ENCODE assay signal across 14 cellular contexts in the genomic region with DNA sequence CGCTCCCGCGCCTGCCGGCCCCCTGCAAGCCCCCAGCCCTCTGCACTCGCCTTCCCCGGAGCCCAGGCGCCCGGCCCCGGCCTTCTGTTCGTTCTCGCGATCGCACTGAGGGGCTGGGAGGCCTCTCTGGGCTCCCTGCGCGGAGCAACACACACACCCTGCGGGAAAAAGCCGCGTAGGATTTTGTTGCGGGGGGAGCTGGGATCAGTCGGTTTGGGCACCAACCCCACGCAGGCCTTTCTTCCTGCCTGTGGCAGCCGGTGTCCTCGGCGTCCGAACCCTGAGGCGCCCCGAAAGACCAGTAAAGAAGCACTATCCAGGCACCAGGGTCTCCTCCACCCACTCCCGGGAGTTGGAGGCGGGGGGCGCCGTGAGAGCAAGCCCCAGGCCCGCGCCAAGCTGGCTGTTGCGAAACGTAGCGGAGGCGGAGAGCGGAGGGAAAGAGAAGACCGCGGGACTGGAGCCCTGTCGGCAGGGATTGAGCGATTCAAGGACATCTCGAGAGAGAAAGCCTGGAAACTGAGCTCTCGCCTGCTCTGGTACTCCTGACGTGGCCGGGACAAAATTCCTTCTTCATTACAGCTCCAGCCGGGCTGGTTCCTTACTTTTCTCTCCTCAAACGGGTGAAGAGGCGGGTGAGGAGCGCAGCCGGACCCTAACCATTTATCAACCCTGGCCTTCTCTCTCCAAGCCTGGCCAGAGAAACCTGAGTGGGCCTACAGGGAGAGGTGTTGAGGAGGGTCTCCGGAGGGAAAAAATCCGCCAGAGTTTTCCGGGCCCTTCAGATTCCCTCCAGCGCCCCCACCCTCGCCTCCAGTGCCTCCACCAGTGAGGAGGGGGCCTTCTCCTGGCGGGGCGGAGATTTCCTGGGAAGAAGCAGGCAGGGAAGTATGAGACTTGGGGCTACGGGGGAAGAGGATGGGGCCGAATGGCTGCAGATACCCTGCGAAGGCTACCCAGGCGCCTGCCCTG. TPM values are rescaled to one million over a fixed set of nuclear protein-coding genes. Genes with fewer than 3 reads are reported as not detected.
A peak's percentile ranks its signal among the peaks of the same experiment; 100 is the strongest.
DNase-seq lines count a peak whose midpoint lies in the region; ATAC-seq and TF ChIP-seq lines count a peak whose summit lies in the region.
"Had no signal": no experiment of that assay in that cellular context is flagged by ENCODE, and none has a peak within 500 bp of the region (broad histone marks: within the 10 kb centered on the region; RNA-seq: fewer than 3 reads in every experiment).

No MANE protein-coding gene starts in this region.

- DNase-seq in chondrocyte (ENCODE audit: low spot score) (no peak), left lobe of liver (ENCODE audit: low spot score) (no peak), spleen (peak; percentile 57), T-helper 2 cell (no peak), caudate nucleus (lab: John Stamatoyannopoulos, UW) (no peak), OCI-LY7 (ENCODE audit: low spot score) (no peak)
- DNase-seq: activated naive CD4-positive, alpha-beta T cell treated with Interleukin-2 at 50 U/mL for 16 hours; effector CD8-positive, alpha-beta T cell; H9; naive B cell; NCI-H187 treated with DMSO at 0.1 percent for 48 hours; stimulated activated naive B cell treated with anti-CD40 and anti-IgM and Interleukin-4, amounts not matched to agents 10 μg/mL and 1 μg/mL and 100 μg/mL, for 72 hours had no signal

- H3K79me2 ChIP-seq in KMS-11 (ENCODE audit: insufficient read depth, low read depth) (no peaks in the 10 kb centered on the region), OCI-LY7 (ENCODE audit: insufficient read depth, low read depth, low read length) (no peaks in the 10 kb centered on the region)

- H3K27me3 Mint-ChIP-seq in chondrocyte (ENCODE audit: low read depth): peaks cover 79% of the 10 kb centered on the region

- peaks cover 0 to 11% (median 5%) of the 10 kb centered on the region in 8 donors for H3K9me3 ChIP-seq in spleen
- H3K9me3 ChIP-seq in OCI-LY7 (ENCODE audit: low read length): no peaks in the 10 kb centered on the region

- no peak overlapping the region for H3K4me3 ChIP-seq in KMS-11 (IDR thresholded peaks at IDR 0.05; ENCODE audit: insufficient read depth, low read depth, low read length)
- H3K4me3 ChIP-seq in spleen: peak overlapping the region in 1 of 8 donors; percentile 10
- H3K4me3 ChIP-seq in OCI-LY7 (ENCODE audit: low read depth, low read length, poor library complexity, severe bottlenecking): no peak overlapping the region

- CTCF ChIA-PET in OCI-LY7 (lab: Charles Lee; ENCODE audit: unreplicated experiment): interaction anchor here (0.8 to 1.4 kb wide), 4 partner anchors 14 to 172 kb away, joined by 3 to 9 read pairs (median 4); no protein-coding TSS in a partner anchor

- BruUV-seq in OCI-LY7 (replicated peaks; lab: Mats Ljungman, UMichigan): no TSS peak

- peaks cover 3% of the 10 kb centered on the region for H3K9me3 Mint-ChIP-seq in chondrocyte (ENCODE audit: low read depth)
- H3K9me3 Mint-ChIP-seq: stimulated activated naive B cell treated with anti-CD40 and anti-IgM and Interleukin-4, amounts not matched to agents 10 μg/mL and 1 μg/mL and 100 μg/mL, for 72 hours had no signal

- H3K4me1 Mint-ChIP-seq in chondrocyte (ENCODE audit: low read depth): peaks cover 19% of the 10 kb centered on the region

- WGBS in spleen, 5 donors: 10 to 22% (median 19%) methylated on average over 61 to 62 of the region's 62 CpGs

- H4K20me1 ChIP-seq in KMS-11 (ENCODE audit: insufficient read depth) (no peaks in the 10 kb centered on the region), OCI-LY7 (ENCODE audit: insufficient read depth, low read length) (no peaks in the 10 kb centered on the region)

- no peak overlapping the region for H3K27ac ChIP-seq in KMS-11
- no peak overlapping the region for H3K27ac ChIP-seq in spleen
- no peak overlapping the region for H3K27ac ChIP-seq in caudate nucleus (ENCODE audit: low read depth, low read length)
- no peak overlapping the region for H3K27ac ChIP-seq in OCI-LY7 (ENCODE audit: low read depth, low read length, poor library complexity, severe bottlenecking)

- ATAC-seq in left lobe of liver: peak; percentile 21
- ATAC-seq: stimulated activated naive B cell treated with anti-CD40 and anti-IgM and Interleukin-4, amounts not matched to agents 10 μg/mL and 1 μg/mL and 100 μg/mL, for 72 hours had no signal

- no peaks in the 10 kb centered on the region for H3K9me2 ChIP-seq in OCI-LY7 (ENCODE audit: insufficient read depth, low read length)

- POLR2A ChIA-PET in OCI-LY7 (lab: Charles Lee): interaction anchor here (1.3 to 1.8 kb wide), 2 partner anchors 159 to 170 kb away, joined by 4 to 9 read pairs; no protein-coding TSS in a partner anchor

- H3K27ac Mint-ChIP-seq in chondrocyte (ENCODE audit: unreplicated experiment): no peak overlapping the region
- H3K27ac Mint-ChIP-seq: H9 had no signal

- no peak overlapping the region for H3K9ac ChIP-seq in KMS-11

- H2AFZ ChIP-seq in KMS-11 (ENCODE audit: low read depth) (0 out of 2 replicates have a peak overlapping the region, but pooled peaks have one; percentile 2), OCI-LY7 (ENCODE audit: low read length) (no peak overlapping the region)

- H3K4me1 ChIP-seq in KMS-11 (ENCODE audit: low read depth, poor library complexity, severe bottlenecking) (no peaks in the 10 kb centered on the region), spleen (peaks cover 5 to 62% (median 34%) of the 10 kb centered on the region in 6 donors), OCI-LY7 (ENCODE audit: insufficient read depth, low read length, poor library complexity, severe bottlenecking) (peaks cover 47% of the 10 kb centered on the region)

- intact Hi-C loops in spleen (cut with DNase I; ENCODE audit: low total_unique reads): loop anchor here (5.0 kb wide), 1 partner anchor 161 kb away; no protein-coding TSS in a partner anchor
- intact Hi-C loops in OCI-LY7 (cut with micrococcal nuclease; ENCODE audit: unreplicated experiment): no loop called here

- H3K27me3 ChIP-seq in KMS-11 (ENCODE audit: insufficient read depth, low read depth): peaks cover 97% of the 10 kb centered on the region
- H3K27me3 ChIP-seq in spleen (replicated peaks in 1 of 7): peaks cover 17 to 100% (median 98%) of the 10 kb centered on the region in 7 donors

- H3K4me2 ChIP-seq in KMS-11 (no peak overlapping the region), OCI-LY7 (ENCODE audit: low read length) (no peak overlapping the region)

- peaks cover 9% of the 10 kb centered on the region for H3K36me3 Mint-ChIP-seq in chondrocyte (ENCODE audit: low read depth)
- H3K36me3 Mint-ChIP-seq: naive B cell had no signal

- H3K36me3 ChIP-seq in KMS-11 (ENCODE audit: insufficient read depth) (no peaks in the 10 kb centered on the region), spleen (no peaks in the 10 kb centered on the region), OCI-LY7 (ENCODE audit: insufficient read depth, low read length) (no peaks in the 10 kb centered on the region)

- peak overlapping the region; percentile 63 for H3K4me3 Mint-ChIP-seq in chondrocyte (ENCODE audit: unreplicated experiment)

- no peak for TF ChIP-seq POLR2A in spleen (IDR thresholded peaks at IDR 0.05)

- TF ChIP-seq CTCF in KMS-11 (conservative IDR thresholded peaks at IDR 0.05; ENCODE audit: low read depth, low read length): no peak
- no peak for TF ChIP-seq CTCF in chondrocyte (IDR thresholded peaks at IDR 0.05)
- TF ChIP-seq CTCF in spleen (IDR thresholded peaks at IDR 0.05 in 8 of 11, conservative IDR thresholded peaks at IDR 0.05 in 3 of 11): no peak
- TF ChIP-seq CTCF in OCI-LY7 (conservative IDR thresholded peaks at IDR 0.05; ENCODE audit: low read length): no peak

RNA-seq across cellular contexts. Expression of a gene that starts 1.7 kb away (rescaled TPM):
- total RNA-seq in chondrocyte (not detected in 3 replicates), left lobe of liver (not detected), spleen (not detected), OCI-LY7 (2022) (not detected in 2 replicates)
- under 1 TPM in 1 of 3 donors, not detected in 2; 0.06 TPM for polyA plus RNA-seq in spleen
- not detected in 2 replicates for total RNA-seq in OCI-LY7 (2014; rRNA removed; shearing (Covaris generic))
- total RNA-seq: H9; T-helper 1 cell treated with Interleukin-12 subunit alpha and Interleukin-12 subunit beta and Interleukin-4 antibody, amounts not matched to agents 30 ng/mL and 1 ng/mL, for 36 hours had no signal

RNA-seq across cellular contexts. Expression of a gene that starts 2.9 kb away (rescaled TPM):
- total RNA-seq in chondrocyte (not detected in 3 replicates), left lobe of liver (not detected), spleen (under 1 TPM in 4 of 7 donors, not detected in 3; 0.19 to 0.52 (median 0.34) TPM), OCI-LY7 (2022) (2.7 and 3.7 TPM in 2 replicates)
- polyA plus RNA-seq in spleen: under 1 TPM in 2 of 3 donors, not detected in 1; 0.11 to 0.16 TPM
- 0.92 and 1.6 TPM in 2 replicates for total RNA-seq in OCI-LY7 (2014; rRNA removed; shearing (Covaris generic))
- total RNA-seq: H9; T-helper 1 cell treated with Interleukin-12 subunit alpha and Interleukin-12 subunit beta and Interleukin-4 antibody, amounts not matched to agents 30 ng/mL and 1 ng/mL, for 36 hours had no signal

RNA-seq across cellular contexts. Expression of a gene that starts 22.4 kb away (rescaled TPM):
- total RNA-seq in chondrocyte: not detected in 3 replicates
- not detected for total RNA-seq in left lobe of liver
- not detected for total RNA-seq in spleen
- polyA plus RNA-seq in spleen: under 1 TPM in 2 of 3 donors, not detected in 1; 0.04 to 0.10 TPM
- not detected in 2 replicates for total RNA-seq in OCI-LY7 (2014; rRNA removed; shearing (Covaris generic))
- total RNA-seq in OCI-LY7 (2022): not detected in 2 replicates
- total RNA-seq: H9; T-helper 1 cell treated with Interleukin-12 subunit alpha and Interleukin-12 subunit beta and Interleukin-4 antibody, amounts not matched to agents 30 ng/mL and 1 ng/mL, for 36 hours had no signal

RNA-seq across cellular contexts. Expression of a gene that starts 22.5 kb away (rescaled TPM):
- total RNA-seq in chondrocyte (not detected in 3 replicates), left lobe of liver (0.10 TPM), spleen (1 to 10 TPM in 4 of 7 donors, under 1 TPM in 3; 0.68 to 2.1 (median 1.4) TPM), OCI-LY7 (2022) (20.0 and 20.1 TPM in 2 replicates)
- polyA plus RNA-seq in spleen: 1 to 10 TPM in 2 of 3 donors, under 1 TPM in 1; 0.49 to 2.6 (median 1.8) TPM
- 6.2 and 7.1 TPM in 2 replicates for total RNA-seq in OCI-LY7 (2014; rRNA removed; shearing (Covaris generic))
- total RNA-seq: H9 had no signal

RNA-seq across cellular contexts. Expression of a gene that starts 31.2 kb away (rescaled TPM):
- not detected in 3 replicates for total RNA-seq in chondrocyte
- not detected for total RNA-seq in left lobe of liver
- total RNA-seq in spleen: not detected
- polyA plus RNA-seq in spleen: under 1 TPM in 1 of 3 donors, not detected in 2; 0.05 TPM
- total RNA-seq in OCI-LY7 (2014; rRNA removed; shearing (Covaris generic)): not detected in 2 replicates
- total RNA-seq in OCI-LY7 (2022): 0.42 and 0.57 TPM in 2 replicates
- total RNA-seq: H9; T-helper 1 cell treated with Interleukin-12 subunit alpha and Interleukin-12 subunit beta and Interleukin-4 antibody, amounts not matched to agents 30 ng/mL and 1 ng/mL, for 36 hours had no signal
